9 cellular contexts compared by ENCODE assay signal in the genomic region with DNA sequence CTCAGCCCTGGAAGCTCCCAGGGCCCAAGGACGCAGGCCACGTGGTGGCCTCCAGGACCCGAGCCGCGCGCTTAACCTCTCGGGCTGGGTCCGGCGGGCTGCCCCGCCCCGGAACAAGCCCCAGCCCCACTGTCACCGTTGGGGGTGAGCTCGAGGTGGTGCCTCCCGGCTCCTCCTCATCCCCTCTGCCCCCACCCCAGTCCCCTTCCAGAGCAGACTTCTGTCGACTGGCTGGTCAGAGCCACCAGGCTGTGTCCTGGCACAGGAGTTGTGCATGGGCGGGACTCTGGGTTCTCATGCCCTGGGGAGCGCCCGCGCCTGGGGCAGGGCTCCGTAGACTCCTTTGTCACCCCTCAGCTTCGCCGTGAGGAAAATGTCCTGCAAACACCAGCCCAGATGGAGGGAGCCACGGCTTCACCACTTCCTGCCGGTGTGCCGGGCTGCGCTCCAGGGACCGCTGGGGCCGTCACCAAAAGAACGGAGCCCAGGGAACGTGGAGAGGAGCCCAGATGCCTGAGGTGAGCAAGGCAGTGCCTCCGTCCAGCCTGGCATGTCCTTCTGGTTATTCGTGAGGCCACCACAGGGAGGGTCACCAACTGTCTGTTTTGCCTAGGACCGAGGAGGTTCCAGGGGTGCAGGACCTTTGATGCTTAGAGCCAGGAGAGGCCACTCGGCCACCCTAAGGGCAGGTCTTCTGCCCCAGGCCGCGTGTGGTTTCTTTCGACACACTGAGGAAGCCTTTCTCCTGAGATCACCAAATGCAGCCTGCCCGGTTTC. TPM values are rescaled to one million over a fixed set of nuclear protein-coding genes. Genes with fewer than 3 reads are reported as not detected.
DNase-seq lines count a peak whose midpoint lies in the region; ATAC-seq and TF ChIP-seq lines count a peak whose summit lies in the region.
"Had no signal": no experiment of that assay in that cellular context is flagged by ENCODE, and none has a peak within 500 bp of the region (broad histone marks: within the 10 kb centered on the region; RNA-seq: fewer than 3 reads in every experiment).

No MANE protein-coding gene starts in this region.

- DNase-seq in G401 (ENCODE audit: low spot score) (peak; percentile 69), MV-4-11 (lab: John Stamatoyannopoulos, UW) (peak; percentile 77), fibroblast of the conjunctiva (ENCODE audit: low read depth) (peak; percentile 24), DMS 273 treated with DMSO at 0.1 percent for 48 hours (lab: John Stamatoyannopoulos, UW) (no peak), esophagus muscularis mucosa (ENCODE audit: extremely low spot score) (no peak), iPS-NIHi11 (ENCODE audit: low spot score) (no peak)

- intact Hi-C loops in esophagus muscularis mucosa (cut with DNase I): no loop called here

- H3K36me3 ChIP-seq in esophagus muscularis mucosa: no peaks in the 10 kb centered on the region

- no peak for TF ChIP-seq EP300 in esophagus muscularis mucosa (IDR thresholded peaks at IDR 0.05)

- H3K9me3 ChIP-seq in esophagus muscularis mucosa: peaks cover 0 to 4% (median 0%) of the 10 kb centered on the region in 4 donors

- in situ Hi-C loops in G401 (cut with HindIII; ENCODE audit: low sequenced_read_pairs): no loop called here

- no peak overlapping the region for H3K4me3 ChIP-seq in esophagus muscularis mucosa
- H3K4me3 ChIP-seq: lung had no signal

- H3K27ac ChIP-seq in esophagus muscularis mucosa (replicated peaks in 1 of 4): no peak overlapping the region

- TF ChIP-seq POLR2A in esophagus muscularis mucosa (IDR thresholded peaks at IDR 0.05; ENCODE audit: low read depth): no peak

- peaks cover 11 to 35% (median 30%) of the 10 kb centered on the region in 4 donors for H3K4me1 ChIP-seq in esophagus muscularis mucosa

- no peak for TF ChIP-seq CTCF in esophagus muscularis mucosa (IDR thresholded peaks at IDR 0.05)

- ATAC-seq in GM21717 (IDR thresholded peaks at IDR 0.05; ENCODE audit: unreplicated experiment): peak; percentile 82
- ATAC-seq in HG03280 (IDR thresholded peaks at IDR 0.05; ENCODE audit: unreplicated experiment): no peak

- peaks cover 0 to 31% (median 3%) of the 10 kb centered on the region in 4 donors for H3K27me3 ChIP-seq in esophagus muscularis mucosa

- 75% methylated on average over 11 of the region's 38 CpGs for WGBS in esophagus muscularis mucosa

RNA-seq across cellular contexts. Expression of a gene that starts 7.1 kb away (rescaled TPM):
- 12.3 and 14.4 TPM in 2 replicates for total RNA-seq in G401 (2014; rRNA removed; shearing (Covaris generic))
- total RNA-seq in esophagus muscularis mucosa: 10 to 100 TPM; 16.2 to 23.0 (median 19.2) TPM

RNA-seq across cellular contexts. Expression of a gene that starts 36.8 kb away (rescaled TPM):
- total RNA-seq in G401 (2014; rRNA removed; shearing (Covaris generic)): 0.20 TPM in 1 of 2 replicates, not detected in the other
- under 1 TPM; 0.06 to 0.83 (median 0.40) TPM for total RNA-seq in esophagus muscularis mucosa

Comparison
In these comparisons a context has a peak if more than half of its experiments do, and no peak if none do; other contexts are left out.
1. DNase-seq: peak in G401 (single experiment), MV-4-11 (single experiment) and fibroblast of the conjunctiva (single experiment); none in DMS 273 treated with DMSO at 0.1 percent for 48 hours (single experiment), esophagus muscularis mucosa (single experiment) and iPS-NIHi11 (single experiment).